In the genomic region with DNA sequence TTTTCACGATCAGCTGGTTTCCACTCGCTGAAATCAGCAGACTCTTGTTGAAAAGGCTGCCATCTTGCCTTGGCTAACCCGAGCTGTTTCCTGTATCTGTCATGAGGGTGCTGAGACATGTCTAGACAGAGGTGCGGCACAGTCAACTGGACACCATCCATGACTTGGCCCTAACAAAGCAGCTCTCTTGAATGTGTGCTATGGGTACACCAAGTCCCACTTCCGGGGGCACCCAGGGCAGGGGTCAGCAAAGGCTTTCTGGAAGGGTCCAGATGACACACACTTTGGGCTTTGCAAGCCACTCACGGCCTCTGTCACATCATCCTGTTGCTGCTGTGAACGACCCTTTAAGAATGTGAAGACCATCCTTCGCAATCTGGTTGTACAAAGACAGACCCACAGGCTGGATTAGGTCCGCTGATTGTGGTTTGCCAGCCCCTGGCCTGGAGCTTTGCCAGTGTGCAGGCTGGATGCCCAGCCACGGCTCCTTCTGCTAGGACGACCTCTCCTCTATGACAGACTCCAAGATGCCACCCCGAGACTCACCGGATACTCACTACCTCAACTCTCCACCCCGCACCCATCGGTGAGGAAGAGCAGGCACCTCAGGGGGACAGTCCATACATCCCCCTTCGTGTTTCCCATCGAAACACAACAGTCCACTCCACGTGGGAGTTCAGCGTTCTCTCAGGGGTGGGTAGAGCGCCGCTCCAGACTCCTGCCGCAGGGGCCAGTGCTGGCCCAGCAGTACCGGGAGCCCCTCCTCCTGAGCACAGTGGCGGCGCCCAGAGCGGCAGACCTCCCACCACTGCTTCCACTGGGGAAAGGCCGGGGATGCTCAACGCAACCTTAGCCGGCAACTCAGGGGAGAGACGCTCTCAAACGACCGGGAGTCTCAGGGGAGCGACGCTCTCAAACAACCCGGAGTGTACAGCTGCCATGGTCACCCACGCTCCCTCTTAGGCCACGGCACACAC, we compare ENCODE assay signal across 1 cellular context.
TF ChIP-seq lines count a peak whose summit lies in the region.

No MANE protein-coding gene starts in this region.

TF ChIP-seq in WTC11, 78 proteins besides CTCF, POLR2A, EP300 and RAD21:
- TF ChIP-seq, protein P1, sequence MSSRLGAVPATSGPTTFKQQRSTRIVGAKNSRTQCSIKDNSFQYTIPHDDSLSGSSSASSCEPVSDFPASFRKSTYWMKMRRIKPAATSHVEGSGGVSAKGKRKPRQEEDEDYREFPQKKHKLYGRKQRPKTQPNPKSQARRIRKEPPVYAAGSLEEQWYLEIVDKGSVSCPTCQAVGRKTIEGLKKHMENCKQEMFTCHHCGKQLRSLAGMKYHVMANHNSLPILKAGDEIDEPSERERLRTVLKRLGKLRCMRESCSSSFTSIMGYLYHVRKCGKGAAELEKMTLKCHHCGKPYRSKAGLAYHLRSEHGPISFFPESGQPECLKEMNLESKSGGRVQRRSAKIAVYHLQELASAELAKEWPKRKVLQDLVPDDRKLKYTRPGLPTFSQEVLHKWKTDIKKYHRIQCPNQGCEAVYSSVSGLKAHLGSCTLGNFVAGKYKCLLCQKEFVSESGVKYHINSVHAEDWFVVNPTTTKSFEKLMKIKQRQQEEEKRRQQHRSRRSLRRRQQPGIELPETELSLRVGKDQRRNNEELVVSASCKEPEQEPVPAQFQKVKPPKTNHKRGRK (CRISPR knock-in tag; IDR thresholded peaks at IDR 0.05; ENCODE audit: borderline replicate concordance) = no peak
- TF ChIP-seq JUN (CRISPR knock-in tag; IDR thresholded peaks at IDR 0.05) (no peak), HMGA2 (CRISPR knock-in tag; IDR thresholded peaks at IDR 0.05) (no peak), KAT7 (CRISPR knock-in tag; IDR thresholded peaks at IDR 0.05; ENCODE audit: borderline replicate concordance) (no peak), ZNF263 (CRISPR knock-in tag; IDR thresholded peaks at IDR 0.05; ENCODE audit: low read depth) (no peak), SMAD3 (CRISPR knock-in tag; IDR thresholded peaks at IDR 0.05; ENCODE audit: borderline replicate concordance) (no peak), ZNF671 (CRISPR knock-in tag; IDR thresholded peaks at IDR 0.05) (no peak), FOXP1 (CRISPR knock-in tag; IDR thresholded peaks at IDR 0.05; ENCODE audit: borderline replicate concordance) (no peak), JAZF1 (CRISPR knock-in tag; IDR thresholded peaks at IDR 0.05) (no peak), NR2C2 (CRISPR knock-in tag; IDR thresholded peaks at IDR 0.05) (no peak), SOX15 (CRISPR knock-in tag; IDR thresholded peaks at IDR 0.05) (no peak), TEAD4 (CRISPR knock-in tag; IDR thresholded peaks at IDR 0.05) (no peak)
- TF ChIP-seq, protein P2, sequence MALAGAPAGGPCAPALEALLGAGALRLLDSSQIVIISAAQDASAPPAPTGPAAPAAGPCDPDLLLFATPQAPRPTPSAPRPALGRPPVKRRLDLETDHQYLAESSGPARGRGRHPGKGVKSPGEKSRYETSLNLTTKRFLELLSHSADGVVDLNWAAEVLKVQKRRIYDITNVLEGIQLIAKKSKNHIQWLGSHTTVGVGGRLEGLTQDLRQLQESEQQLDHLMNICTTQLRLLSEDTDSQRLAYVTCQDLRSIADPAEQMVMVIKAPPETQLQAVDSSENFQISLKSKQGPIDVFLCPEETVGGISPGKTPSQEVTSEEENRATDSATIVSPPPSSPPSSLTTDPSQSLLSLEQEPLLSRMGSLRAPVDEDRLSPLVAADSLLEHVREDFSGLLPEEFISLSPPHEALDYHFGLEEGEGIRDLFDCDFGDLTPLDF (CRISPR knock-in tag; IDR thresholded peaks at IDR 0.05) = no peak
- TF ChIP-seq, protein P3, sequence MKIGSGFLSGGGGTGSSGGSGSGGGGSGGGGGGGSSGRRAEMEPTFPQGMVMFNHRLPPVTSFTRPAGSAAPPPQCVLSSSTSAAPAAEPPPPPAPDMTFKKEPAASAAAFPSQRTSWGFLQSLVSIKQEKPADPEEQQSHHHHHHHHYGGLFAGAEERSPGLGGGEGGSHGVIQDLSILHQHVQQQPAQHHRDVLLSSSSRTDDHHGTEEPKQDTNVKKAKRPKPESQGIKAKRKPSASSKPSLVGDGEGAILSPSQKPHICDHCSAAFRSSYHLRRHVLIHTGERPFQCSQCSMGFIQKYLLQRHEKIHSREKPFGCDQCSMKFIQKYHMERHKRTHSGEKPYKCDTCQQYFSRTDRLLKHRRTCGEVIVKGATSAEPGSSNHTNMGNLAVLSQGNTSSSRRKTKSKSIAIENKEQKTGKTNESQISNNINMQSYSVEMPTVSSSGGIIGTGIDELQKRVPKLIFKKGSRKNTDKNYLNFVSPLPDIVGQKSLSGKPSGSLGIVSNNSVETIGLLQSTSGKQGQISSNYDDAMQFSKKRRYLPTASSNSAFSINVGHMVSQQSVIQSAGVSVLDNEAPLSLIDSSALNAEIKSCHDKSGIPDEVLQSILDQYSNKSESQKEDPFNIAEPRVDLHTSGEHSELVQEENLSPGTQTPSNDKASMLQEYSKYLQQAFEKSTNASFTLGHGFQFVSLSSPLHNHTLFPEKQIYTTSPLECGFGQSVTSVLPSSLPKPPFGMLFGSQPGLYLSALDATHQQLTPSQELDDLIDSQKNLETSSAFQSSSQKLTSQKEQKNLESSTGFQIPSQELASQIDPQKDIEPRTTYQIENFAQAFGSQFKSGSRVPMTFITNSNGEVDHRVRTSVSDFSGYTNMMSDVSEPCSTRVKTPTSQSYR (CRISPR knock-in tag; IDR thresholded peaks at IDR 0.05) = no peak
- TF ChIP-seq, protein P4, sequence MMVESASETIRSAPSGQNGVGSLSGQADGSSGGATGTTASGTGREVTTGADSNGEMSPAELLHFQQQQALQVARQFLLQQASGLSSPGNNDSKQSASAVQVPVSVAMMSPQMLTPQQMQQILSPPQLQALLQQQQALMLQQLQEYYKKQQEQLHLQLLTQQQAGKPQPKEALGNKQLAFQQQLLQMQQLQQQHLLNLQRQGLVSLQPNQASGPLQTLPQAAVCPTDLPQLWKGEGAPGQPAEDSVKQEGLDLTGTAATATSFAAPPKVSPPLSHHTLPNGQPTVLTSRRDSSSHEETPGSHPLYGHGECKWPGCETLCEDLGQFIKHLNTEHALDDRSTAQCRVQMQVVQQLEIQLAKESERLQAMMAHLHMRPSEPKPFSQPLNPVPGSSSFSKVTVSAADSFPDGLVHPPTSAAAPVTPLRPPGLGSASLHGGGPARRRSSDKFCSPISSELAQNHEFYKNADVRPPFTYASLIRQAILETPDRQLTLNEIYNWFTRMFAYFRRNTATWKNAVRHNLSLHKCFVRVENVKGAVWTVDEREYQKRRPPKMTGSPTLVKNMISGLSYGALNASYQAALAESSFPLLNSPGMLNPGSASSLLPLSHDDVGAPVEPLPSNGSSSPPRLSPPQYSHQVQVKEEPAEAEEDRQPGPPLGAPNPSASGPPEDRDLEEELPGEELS (CRISPR knock-in tag; IDR thresholded peaks at IDR 0.05) = no peak
- TF ChIP-seq, protein P5, sequence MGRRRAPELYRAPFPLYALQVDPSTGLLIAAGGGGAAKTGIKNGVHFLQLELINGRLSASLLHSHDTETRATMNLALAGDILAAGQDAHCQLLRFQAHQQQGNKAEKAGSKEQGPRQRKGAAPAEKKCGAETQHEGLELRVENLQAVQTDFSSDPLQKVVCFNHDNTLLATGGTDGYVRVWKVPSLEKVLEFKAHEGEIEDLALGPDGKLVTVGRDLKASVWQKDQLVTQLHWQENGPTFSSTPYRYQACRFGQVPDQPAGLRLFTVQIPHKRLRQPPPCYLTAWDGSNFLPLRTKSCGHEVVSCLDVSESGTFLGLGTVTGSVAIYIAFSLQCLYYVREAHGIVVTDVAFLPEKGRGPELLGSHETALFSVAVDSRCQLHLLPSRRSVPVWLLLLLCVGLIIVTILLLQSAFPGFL (CRISPR knock-in tag; IDR thresholded peaks at IDR 0.05; ENCODE audit: borderline replicate concordance) = no peak
- TF ChIP-seq, protein P6, sequence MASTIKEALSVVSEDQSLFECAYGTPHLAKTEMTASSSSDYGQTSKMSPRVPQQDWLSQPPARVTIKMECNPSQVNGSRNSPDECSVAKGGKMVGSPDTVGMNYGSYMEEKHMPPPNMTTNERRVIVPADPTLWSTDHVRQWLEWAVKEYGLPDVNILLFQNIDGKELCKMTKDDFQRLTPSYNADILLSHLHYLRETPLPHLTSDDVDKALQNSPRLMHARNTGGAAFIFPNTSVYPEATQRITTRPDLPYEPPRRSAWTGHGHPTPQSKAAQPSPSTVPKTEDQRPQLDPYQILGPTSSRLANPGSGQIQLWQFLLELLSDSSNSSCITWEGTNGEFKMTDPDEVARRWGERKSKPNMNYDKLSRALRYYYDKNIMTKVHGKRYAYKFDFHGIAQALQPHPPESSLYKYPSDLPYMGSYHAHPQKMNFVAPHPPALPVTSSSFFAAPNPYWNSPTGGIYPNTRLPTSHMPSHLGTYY (CRISPR knock-in tag; IDR thresholded peaks at IDR 0.05) = no peak
- TF ChIP-seq, protein P7, sequence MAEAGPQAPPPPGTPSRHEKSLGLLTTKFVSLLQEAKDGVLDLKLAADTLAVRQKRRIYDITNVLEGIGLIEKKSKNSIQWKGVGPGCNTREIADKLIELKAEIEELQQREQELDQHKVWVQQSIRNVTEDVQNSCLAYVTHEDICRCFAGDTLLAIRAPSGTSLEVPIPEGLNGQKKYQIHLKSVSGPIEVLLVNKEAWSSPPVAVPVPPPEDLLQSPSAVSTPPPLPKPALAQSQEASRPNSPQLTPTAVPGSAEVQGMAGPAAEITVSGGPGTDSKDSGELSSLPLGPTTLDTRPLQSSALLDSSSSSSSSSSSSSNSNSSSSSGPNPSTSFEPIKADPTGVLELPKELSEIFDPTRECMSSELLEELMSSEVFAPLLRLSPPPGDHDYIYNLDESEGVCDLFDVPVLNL (CRISPR knock-in tag; IDR thresholded peaks at IDR 0.05; ENCODE audit: borderline replicate concordance, low read depth) = no peak
- TF ChIP-seq, protein P8, sequence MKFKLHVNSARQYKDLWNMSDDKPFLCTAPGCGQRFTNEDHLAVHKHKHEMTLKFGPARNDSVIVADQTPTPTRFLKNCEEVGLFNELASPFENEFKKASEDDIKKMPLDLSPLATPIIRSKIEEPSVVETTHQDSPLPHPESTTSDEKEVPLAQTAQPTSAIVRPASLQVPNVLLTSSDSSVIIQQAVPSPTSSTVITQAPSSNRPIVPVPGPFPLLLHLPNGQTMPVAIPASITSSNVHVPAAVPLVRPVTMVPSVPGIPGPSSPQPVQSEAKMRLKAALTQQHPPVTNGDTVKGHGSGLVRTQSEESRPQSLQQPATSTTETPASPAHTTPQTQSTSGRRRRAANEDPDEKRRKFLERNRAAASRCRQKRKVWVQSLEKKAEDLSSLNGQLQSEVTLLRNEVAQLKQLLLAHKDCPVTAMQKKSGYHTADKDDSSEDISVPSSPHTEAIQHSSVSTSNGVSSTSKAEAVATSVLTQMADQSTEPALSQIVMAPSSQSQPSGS (CRISPR knock-in tag; IDR thresholded peaks at IDR 0.05; ENCODE audit: borderline replicate concordance, low read depth) = no peak
